In genomic region chr17:41619162-41619933, GRCh38 we compare ENCODE assay signal across 27 cellular contexts. TPM values are rescaled to one million over a fixed set of nuclear protein-coding genes. Genes with fewer than 3 reads are reported as not detected.
DNase-seq lines count a peak whose midpoint lies in the region; ATAC-seq, FAIRE-seq and TF ChIP-seq lines count a peak whose summit lies in the region.
"Had no signal": no experiment of that assay in that cellular context is flagged by ENCODE, and none has a peak within 500 bp of the region (broad histone marks: within the 10 kb centered on the region; RNA-seq: fewer than 3 reads in every experiment).

No MANE protein-coding gene starts in this region.

- H3K4me1 ChIP-seq in astrocyte (ENCODE audit: insufficient read depth, low read length) (no peaks in the 10 kb centered on the region), HepG2 (ENCODE audit: insufficient read depth, low read length) (no peaks in the 10 kb centered on the region; the same call in 1 of the 2 replicates), GM23248 (ENCODE audit: insufficient read depth) (no peaks in the 10 kb centered on the region)
- H3K4me1 ChIP-seq: lower lobe of right lung, transverse colon had no signal

- POLR2A ChIA-PET in HepG2 (lab: Yijun Ruan, JAX), result no interaction called here

- H3K79me2 ChIP-seq in astrocyte (ENCODE audit: insufficient read depth, low read length) (no peaks in the 10 kb centered on the region), HepG2 (ENCODE audit: insufficient read depth, low read length) (no peaks in the 10 kb centered on the region), GM23248 (ENCODE audit: insufficient read depth) (no peaks in the 10 kb centered on the region)

- 29% methylated on average over 14 of the region's 18 CpGs for WGBS in HepG2 (ENCODE audit: low lambda C conversion rate)
- 82 to 83% methylated on average over 16 to 18 of the region's 18 CpGs for WGBS in GM23248 (ENCODE audit: low coverage in 1 of 2, low lambda C conversion rate in 2 of 2, missing lambda C conversion rate in 2 of 2), 2 experiments

- H3K9me3 ChIP-seq in astrocyte (ENCODE audit: insufficient read depth, low read depth, low read length), result no peaks in the 10 kb centered on the region
- H3K9me3 ChIP-seq in HepG2 (ENCODE audit: low read length), result no peaks in the 10 kb centered on the region
- no peaks in the 10 kb centered on the region for H3K9me3 ChIP-seq in GM23248 (ENCODE audit: low read depth)
- H3K9me3 ChIP-seq: lower lobe of right lung, SK-N-SH, transverse colon had no signal

- H3K9me2 ChIP-seq in GM23248 (ENCODE audit: insufficient read depth), result no peaks in the 10 kb centered on the region
- H3K9me2 ChIP-seq: SK-N-SH had no signal

- no peak overlapping the region for H3K4me2 ChIP-seq in astrocyte (ENCODE audit: low read length)
- no peak overlapping the region for H3K4me2 ChIP-seq in HepG2 (ENCODE audit: low read depth, low read length)
- no peak overlapping the region for H3K4me2 ChIP-seq in GM23248 (ENCODE audit: unreplicated experiment)
- H3K4me2 ChIP-seq: GM23338, SK-N-SH had no signal

- peaks cover 12% of the 10 kb centered on the region for H3K4me1 Mint-ChIP-seq in astrocyte (ENCODE audit: low read depth, unreplicated experiment)
- H3K4me1 Mint-ChIP-seq in type B pancreatic cell (ENCODE audit: unreplicated experiment), result peaks cover 24% of the 10 kb centered on the region
- H3K4me1 Mint-ChIP-seq: activated naive CD8-positive, alpha-beta T cell treated with anti-CD3 and anti-CD28 coated beads, Interleukin-2, amount 50 U/mL, for 24 hours; activated T-helper 17 cell treated with anti-CD3 and anti-CD28 coated beads, Interleukin-2, amount 50 U/mL, for 72 hours; CD4-positive, alpha-beta memory T cell had no signal

- peak; percentile 15 for DNase-seq in activated CD4-positive, CD25-positive, alpha-beta regulatory T cell treated with anti-CD3 and anti-CD28 coated beads, Interleukin-2, amount 50 U/mL, for 72 hours
- DNase-seq in astrocyte (ENCODE audit: low read depth) (no peak), HepG2 (ENCODE audit: low spot score) (no peak), type B pancreatic cell (ENCODE audit: extremely low spot score, unreplicated experiment) (no peak), putamen (ENCODE audit: low spot score) (no peak), GM23248 (no peak)
- DNase-seq: 8988T; activated CD4-positive, alpha-beta T cell treated with anti-CD3 and anti-CD28 coated beads, Interleukin-2, amount 50 U/mL, for 4 hours; activated naive CD8-positive, alpha-beta T cell treated with anti-CD3 and anti-CD28 coated beads, Interleukin-2, amount 50 U/mL, for 24 hours; CD4-positive, alpha-beta memory T cell; KG1; kidney; lower lobe of right lung; NCI-H510A treated with DMSO at 0.1 percent for 48 hours; SK-N-SH; transverse colon had no signal

- H3K36me3 Mint-ChIP-seq in astrocyte (ENCODE audit: low read depth, unreplicated experiment), result peaks cover 2% of the 10 kb centered on the region
- peaks cover 6% of the 10 kb centered on the region for H3K36me3 Mint-ChIP-seq in type B pancreatic cell
- H3K36me3 Mint-ChIP-seq: CD4-positive, alpha-beta memory T cell had no signal

- TF ChIP-seq RAD21 in HepG2 (CRISPR knock-in tag; IDR thresholded peaks at IDR 0.05), result no peak

- CTCF ChIA-PET in HepG2 (lab: Yijun Ruan, JAX; ENCODE audit: low intra/inter-chr PET ratio, low total read pairs), result no interaction called here

- peaks cover 23% of the 10 kb centered on the region for H3K27me3 Mint-ChIP-seq in astrocyte (ENCODE audit: low read depth, unreplicated experiment)
- peaks cover 19% of the 10 kb centered on the region for H3K27me3 Mint-ChIP-seq in type B pancreatic cell
- H3K27me3 Mint-ChIP-seq: activated T-helper 17 cell treated with anti-CD3 and anti-CD28 coated beads, Interleukin-2, amount 50 U/mL, for 72 hours had no signal

- H2AFZ ChIP-seq in astrocyte (ENCODE audit: low read depth, low read length), result no peak overlapping the region
- H2AFZ ChIP-seq in HepG2 (ENCODE audit: low read length), result no peak overlapping the region
- H2AFZ ChIP-seq in GM23248, result no peak overlapping the region
- H2AFZ ChIP-seq: GM23338 had no signal

- H3K36me3 ChIP-seq in astrocyte (ENCODE audit: insufficient read depth, low read length), result no peaks in the 10 kb centered on the region
- no peaks in the 10 kb centered on the region for H3K36me3 ChIP-seq in HepG2 (replicated peaks in 1 of 2; ENCODE audit: control insufficient read depth in 1 of 2, insufficient read depth in 2 of 2, low read length in 2 of 2)
- H3K36me3 ChIP-seq in GM23248 (ENCODE audit: low read depth), result no peaks in the 10 kb centered on the region
- H3K36me3 ChIP-seq: lower lobe of right lung, transverse colon had no signal

- no peaks in the 10 kb centered on the region for H3F3A ChIP-seq in GM23248 (ENCODE audit: insufficient read depth)

- no TSS peak for BruUV-seq in HepG2 (replicated peaks; lab: Mats Ljungman, UMichigan)

- no peaks in the 10 kb centered on the region for H3K9me3 Mint-ChIP-seq in astrocyte (ENCODE audit: unreplicated experiment)
- no peaks in the 10 kb centered on the region for H3K9me3 Mint-ChIP-seq in type B pancreatic cell
- H3K9me3 Mint-ChIP-seq: activated naive CD8-positive, alpha-beta T cell treated with anti-CD3 and anti-CD28 coated beads, Interleukin-2, amount 50 U/mL, for 24 hours; activated T-helper 17 cell treated with anti-CD3 and anti-CD28 coated beads, Interleukin-2, amount 50 U/mL, for 72 hours; CD4-positive, alpha-beta memory T cell; GM23338 had no signal

- no peak for FAIRE-seq in astrocyte (lab: Jason Lieb, UNC)
- no peak for FAIRE-seq in HepG2 (lab: Jason Lieb, UNC)
- FAIRE-seq: kidney had no signal

- TF ChIP-seq CTCF in astrocyte (IDR thresholded peaks at IDR 0.05; ENCODE audit: insufficient read depth, low read depth, low read length), result no peak
- TF ChIP-seq CTCF in HepG2 (CRISPR knock-in tag; IDR thresholded peaks at IDR 0.05), result no peak
- no peak for TF ChIP-seq CTCF in type B pancreatic cell (conservative IDR thresholded peaks at IDR 0.05)

- no peak for TF ChIP-seq EP300 in HepG2 (IDR thresholded peaks at IDR 0.05; ENCODE audit: low read depth in 2 of 2, low read length in 2 of 2)
- no peak for TF ChIP-seq EP300 in HepG2 (CRISPR knock-in tag; IDR thresholded peaks at IDR 0.05; ENCODE audit: borderline replicate concordance)

- peak overlapping the region; percentile 41 for H3K27ac Mint-ChIP-seq in astrocyte (ENCODE audit: unreplicated experiment)
- peak overlapping the region; percentile 99 for H3K27ac Mint-ChIP-seq in type B pancreatic cell
- H3K27ac Mint-ChIP-seq: activated naive CD8-positive, alpha-beta T cell treated with anti-CD3 and anti-CD28 coated beads, Interleukin-2, amount 50 U/mL, for 24 hours; activated T-helper 17 cell treated with anti-CD3 and anti-CD28 coated beads, Interleukin-2, amount 50 U/mL, for 72 hours; CD4-positive, alpha-beta memory T cell; GM23338 had no signal

- no peak overlapping the region for H3K27ac ChIP-seq in astrocyte (ENCODE audit: low read depth, low read length)
- no peak overlapping the region for H3K27ac ChIP-seq in HepG2 (ENCODE audit: extremely low read length, insufficient read depth, low read length)
- H3K27ac ChIP-seq in GM23248, result no peak overlapping the region
- H3K27ac ChIP-seq: coronary artery, lower lobe of right lung, transverse colon, VCaP had no signal

- ATAC-seq in activated CD4-positive, CD25-positive, alpha-beta regulatory T cell treated with anti-CD3 and anti-CD28 coated beads, Interleukin-2, amount 50 U/mL, for 24 hours, result no peak
- peak; percentile 18; the same call in 2 of the 3 replicates for ATAC-seq in HepG2
- no peak for ATAC-seq in HG02885 (IDR thresholded peaks at IDR 0.05; ENCODE audit: poor library complexity, unreplicated experiment)
- ATAC-seq: activated naive CD8-positive, alpha-beta T cell treated with anti-CD3 and anti-CD28 coated beads, Interleukin-2, amount 50 U/mL, for 24 hours; activated T-helper 17 cell treated with anti-CD3 and anti-CD28 coated beads, Interleukin-2, amount 50 U/mL, for 72 hours had no signal

- no peak for TF ChIP-seq POLR2A in HepG2 (IDR thresholded peaks at IDR 0.05; ENCODE audit: insufficient read depth in 1 of 2, low read depth in 2 of 2, low read length in 2 of 2)

- in situ Hi-C loops in HepG2 (cut with HindIII; ENCODE audit: extremely low pct_ligation_motif_present, low pct_unique_long_range_greater_than_20kb) (no loop called here), GM23248 (cut with MboI) (no loop called here)

- H3K27me3 ChIP-seq in astrocyte (ENCODE audit: insufficient read depth, low read length), result no peaks in the 10 kb centered on the region
- H3K27me3 ChIP-seq in HepG2 (ENCODE audit: control insufficient read depth in 1 of 2, insufficient read depth in 2 of 2, low read length in 2 of 2), result peaks cover 14 to 40% of the 10 kb centered on the region in 2 experiments; a peak in 4 of 5 replicates
- no peaks in the 10 kb centered on the region; the same call in 1 of the 2 replicates for H3K27me3 ChIP-seq in GM23248 (replicated peaks; ENCODE audit: insufficient read depth)

- H3K4me3 Mint-ChIP-seq in astrocyte (ENCODE audit: unreplicated experiment), result no peak overlapping the region
- peak overlapping the region; percentile 83 for H3K4me3 Mint-ChIP-seq in type B pancreatic cell
- H3K4me3 Mint-ChIP-seq: activated naive CD8-positive, alpha-beta T cell treated with anti-CD3 and anti-CD28 coated beads, Interleukin-2, amount 50 U/mL, for 24 hours; activated T-helper 17 cell treated with anti-CD3 and anti-CD28 coated beads, Interleukin-2, amount 50 U/mL, for 72 hours; CD4-positive, alpha-beta memory T cell; GM23338 had no signal

- H3K9ac ChIP-seq in astrocyte (ENCODE audit: low read length) (no peak overlapping the region), HepG2 (ENCODE audit: insufficient read depth, low read depth, low read length) (no peak overlapping the region), GM23248 (no peak overlapping the region)
- H3K9ac ChIP-seq: SK-N-SH had no signal

- H3K4me3 ChIP-seq in astrocyte (ENCODE audit: insufficient read depth, low read depth, low read length) (no peak overlapping the region), HepG2 (replicated peaks in 1 of 3; ENCODE audit: insufficient read depth in 1 of 3, low read depth in 2 of 3, low read length in 3 of 3) (no peak overlapping the region), GM23248 (no peak overlapping the region)
- H3K4me3 ChIP-seq: coronary artery, GM23338, lower lobe of right lung, transverse colon had no signal

- H4K20me1 ChIP-seq in astrocyte (ENCODE audit: insufficient read depth, low read length) (no peaks in the 10 kb centered on the region), HepG2 (ENCODE audit: insufficient read depth, low read length) (no peaks in the 10 kb centered on the region), GM23248 (ENCODE audit: insufficient read depth) (no peaks in the 10 kb centered on the region)

- intact Hi-C loops in HepG2 (cut with micrococcal nuclease; ENCODE audit: unreplicated experiment), result no loop called here

RNA-seq across cellular contexts. Expression of gene KRT17, which starts 5.0 kb away (rescaled TPM):
- total RNA-seq in astrocyte (21.4 and 28.3 TPM in 2 replicates), HepG2 (2016; rRNA removed; fragmentation: Illumina TruSeq; extraction: Trizol) (0.52 and 0.82 TPM in 2 replicates), type B pancreatic cell (ENCODE audit: low replicate concordance) (512 and 3,327 TPM in 2 replicates)
- 0.40 and 0.44 TPM in 2 replicates for total RNA-seq in HepG2 (2016; cell fraction: cytosol; rRNA removed; fragmentation: Illumina TruSeq; extraction: Trizol; ENCODE audit: low read depth)
- 0.40 and 0.54 TPM in 2 replicates for total RNA-seq in HepG2 (2016; cell fraction: insoluble cytoplasmic fraction; rRNA removed; fragmentation: Illumina TruSeq; extraction: Trizol)
- 0.38 and 0.65 TPM in 2 replicates for total RNA-seq in HepG2 (2016; cell fraction: membrane; rRNA removed; fragmentation: Illumina TruSeq; extraction: Trizol)
- total RNA-seq in HepG2 (2016; cell fraction: nucleus; rRNA removed; fragmentation: Illumina TruSeq; extraction: Trizol), result 1.4 TPM in 1 of 2 replicates, not detected in the other
- polyA plus RNA-seq in HepG2 (2011; rRNA removed) (0.38 and 0.47 TPM in 2 replicates), GM23248 (2016; fragmentation: Nextera tagmentation; extraction: Ambion mirVana) (1.4 and 1.8 TPM in 2 replicates)
- polyA plus RNA-seq in HepG2 (2011; cell fraction: cytosol; rRNA removed), result 0.43 and 0.50 TPM in 2 replicates
- polyA plus RNA-seq in HepG2 (2011; cell fraction: nucleus; rRNA removed), result 0.23 and 0.66 TPM in 2 replicates
- polyA plus RNA-seq in HepG2 (2012), result 0.28 TPM in 1 of 2 replicates, not detected in the other
- 0.54 and 0.71 TPM in 2 replicates for polyA plus RNA-seq in HepG2 (2016; cell fraction: cytosol; fragmentation: Illumina TruSeq; extraction: Trizol; ENCODE audit: low read depth)
- polyA plus RNA-seq in HepG2 (2016; cell fraction: insoluble cytoplasmic fraction; fragmentation: Illumina TruSeq; extraction: Trizol; ENCODE audit: low read depth), result 0.70 and 0.84 TPM in 2 replicates
- polyA plus RNA-seq in HepG2 (2016; cell fraction: membrane; fragmentation: Illumina TruSeq; extraction: Trizol; ENCODE audit: low read depth), result 0.35 and 1.0 TPM in 2 replicates
- 0.55 and 0.81 TPM in 2 replicates for polyA plus RNA-seq in HepG2 (2016; cell fraction: nucleus; fragmentation: Illumina TruSeq; extraction: Trizol; ENCODE audit: insufficient read depth, low read depth)
- polyA minus RNA-seq in HepG2 (2011; rRNA and poly(A)+ RNA removed; ENCODE audit: low replicate concordance), result 0.32 and 1,101 TPM in 2 replicates
- 9.0 and 16.5 TPM in 2 replicates for polyA minus RNA-seq in HepG2 (2011; cell fraction: cytosol; rRNA and poly(A)+ RNA removed)
- 3.5 and 5.9 TPM in 2 replicates for polyA minus RNA-seq in HepG2 (2011; cell fraction: nucleus; rRNA and poly(A)+ RNA removed)
- 0.51 and 3.8 TPM in 2 replicates for total RNA-seq in GM23248 (2014; rRNA removed; shearing (Covaris generic))
- total RNA-seq: CD4-positive, alpha-beta memory T cell; mucosa of gallbladder; T-helper 2 cell treated with Interferon-gamma antibody and Interleukin-4, amounts not matched to agents 100 ng/mL and 5 ng/mL, for 36 hours had no signal
- polyA plus RNA-seq: CD4-positive, alpha-beta memory T cell; neural cell had no signal

RNA-seq across cellular contexts. Expression of gene KRT16, which starts 6.8 kb away (rescaled TPM):
- total RNA-seq in astrocyte (0.79 and 1.3 TPM in 2 replicates), HepG2 (2016; rRNA removed; fragmentation: Illumina TruSeq; extraction: Trizol) (not detected in 2 replicates), type B pancreatic cell (ENCODE audit: low replicate concordance) (1.5 and 9.2 TPM in 2 replicates)
- total RNA-seq in HepG2 (2016; cell fraction: cytosol; rRNA removed; fragmentation: Illumina TruSeq; extraction: Trizol; ENCODE audit: low read depth), result not detected in 2 replicates
- total RNA-seq in HepG2 (2016; cell fraction: insoluble cytoplasmic fraction; rRNA removed; fragmentation: Illumina TruSeq; extraction: Trizol), result not detected in 2 replicates
- not detected in 2 replicates for total RNA-seq in HepG2 (2016; cell fraction: membrane; rRNA removed; fragmentation: Illumina TruSeq; extraction: Trizol)
- total RNA-seq in HepG2 (2016; cell fraction: nucleus; rRNA removed; fragmentation: Illumina TruSeq; extraction: Trizol), result not detected in 2 replicates
- polyA plus RNA-seq in HepG2 (2011; rRNA removed) (0.07 TPM in 1 of 2 replicates, not detected in the other), GM23248 (2016; fragmentation: Nextera tagmentation; extraction: Ambion mirVana) (0.90 and 1.2 TPM in 2 replicates)
- not detected in 2 replicates for polyA plus RNA-seq in HepG2 (2011; cell fraction: cytosol; rRNA removed)
- polyA plus RNA-seq in HepG2 (2011; cell fraction: nucleus; rRNA removed), result not detected in 2 replicates
- not detected in 2 replicates for polyA plus RNA-seq in HepG2 (2012)
- not detected in 2 replicates for polyA plus RNA-seq in HepG2 (2016; cell fraction: cytosol; fragmentation: Illumina TruSeq; extraction: Trizol; ENCODE audit: low read depth)
- not detected in 2 replicates for polyA plus RNA-seq in HepG2 (2016; cell fraction: insoluble cytoplasmic fraction; fragmentation: Illumina TruSeq; extraction: Trizol; ENCODE audit: low read depth)
- not detected in 2 replicates for polyA plus RNA-seq in HepG2 (2016; cell fraction: membrane; fragmentation: Illumina TruSeq; extraction: Trizol; ENCODE audit: low read depth)
- not detected in 2 replicates for polyA plus RNA-seq in HepG2 (2016; cell fraction: nucleus; fragmentation: Illumina TruSeq; extraction: Trizol; ENCODE audit: insufficient read depth, low read depth)
- 5.8 TPM in 1 of 2 replicates, not detected in the other for polyA minus RNA-seq in HepG2 (2011; rRNA and poly(A)+ RNA removed; ENCODE audit: low replicate concordance)
- polyA minus RNA-seq in HepG2 (2011; cell fraction: cytosol; rRNA and poly(A)+ RNA removed), result not detected in 2 replicates
- not detected in 2 replicates for polyA minus RNA-seq in HepG2 (2011; cell fraction: nucleus; rRNA and poly(A)+ RNA removed)
- 0.38 and 2.5 TPM in 2 replicates for total RNA-seq in GM23248 (2014; rRNA removed; shearing (Covaris generic))
- total RNA-seq: activated T-helper 17 cell treated with anti-CD3 and anti-CD28 coated beads, Interleukin-2, amount 50 U/mL, for 72 hours; CD4-positive, alpha-beta memory T cell; glomerular endothelial cell; GM23338; lower lobe of right lung; mucosa of gallbladder; T-helper 2 cell treated with Interferon-gamma antibody and Interleukin-4, amounts not matched to agents 100 ng/mL and 5 ng/mL, for 36 hours had no signal
- polyA plus RNA-seq: CD4-positive, alpha-beta memory T cell; GM23338; neural cell; SK-N-SH had no signal

RNA-seq across cellular contexts. Expression of gene KRT14, which starts 32.7 kb away (rescaled TPM):
- total RNA-seq in astrocyte (1.0 and 2.2 TPM in 2 replicates), HepG2 (2016; rRNA removed; fragmentation: Illumina TruSeq; extraction: Trizol) (not detected in 2 replicates), type B pancreatic cell (ENCODE audit: low replicate concordance) (0.19 and 0.64 TPM in 2 replicates)
- not detected in 2 replicates for total RNA-seq in HepG2 (2016; cell fraction: cytosol; rRNA removed; fragmentation: Illumina TruSeq; extraction: Trizol; ENCODE audit: low read depth)
- total RNA-seq in HepG2 (2016; cell fraction: insoluble cytoplasmic fraction; rRNA removed; fragmentation: Illumina TruSeq; extraction: Trizol), result not detected in 2 replicates
- total RNA-seq in HepG2 (2016; cell fraction: membrane; rRNA removed; fragmentation: Illumina TruSeq; extraction: Trizol), result not detected in 2 replicates
- total RNA-seq in HepG2 (2016; cell fraction: nucleus; rRNA removed; fragmentation: Illumina TruSeq; extraction: Trizol), result not detected in 2 replicates
- polyA plus RNA-seq in HepG2 (2011; rRNA removed) (0.09 and 0.37 TPM in 2 replicates), GM23248 (2016; fragmentation: Nextera tagmentation; extraction: Ambion mirVana) (0.90 and 0.93 TPM in 2 replicates)
- polyA plus RNA-seq in HepG2 (2011; cell fraction: cytosol; rRNA removed), result 0.03 and 0.04 TPM in 2 replicates
- not detected in 2 replicates for polyA plus RNA-seq in HepG2 (2011; cell fraction: nucleus; rRNA removed)
- not detected in 2 replicates for polyA plus RNA-seq in HepG2 (2012)
- polyA plus RNA-seq in HepG2 (2016; cell fraction: cytosol; fragmentation: Illumina TruSeq; extraction: Trizol; ENCODE audit: low read depth), result not detected in 2 replicates
- not detected in 2 replicates for polyA plus RNA-seq in HepG2 (2016; cell fraction: insoluble cytoplasmic fraction; fragmentation: Illumina TruSeq; extraction: Trizol; ENCODE audit: low read depth)
- polyA plus RNA-seq in HepG2 (2016; cell fraction: membrane; fragmentation: Illumina TruSeq; extraction: Trizol; ENCODE audit: low read depth), result not detected in 2 replicates
- polyA plus RNA-seq in HepG2 (2016; cell fraction: nucleus; fragmentation: Illumina TruSeq; extraction: Trizol; ENCODE audit: insufficient read depth, low read depth), result not detected in 2 replicates
- 9.6 TPM in 1 of 2 replicates, not detected in the other for polyA minus RNA-seq in HepG2 (2011; rRNA and poly(A)+ RNA removed; ENCODE audit: low replicate concordance)
- not detected in 2 replicates for polyA minus RNA-seq in HepG2 (2011; cell fraction: cytosol; rRNA and poly(A)+ RNA removed)
- polyA minus RNA-seq in HepG2 (2011; cell fraction: nucleus; rRNA and poly(A)+ RNA removed), result not detected in 2 replicates
- total RNA-seq in GM23248 (2014; rRNA removed; shearing (Covaris generic)), result 0.25 TPM in 1 of 2 replicates, not detected in the other
- total RNA-seq: activated T-helper 17 cell treated with anti-CD3 and anti-CD28 coated beads, Interleukin-2, amount 50 U/mL, for 72 hours; CD4-positive, alpha-beta memory T cell; glomerular endothelial cell; GM23338; HT-29; kidney; lower lobe of right lung; T-helper 2 cell treated with Interferon-gamma antibody and Interleukin-4, amounts not matched to agents 100 ng/mL and 5 ng/mL, for 36 hours had no signal
- polyA plus RNA-seq: CD4-positive, alpha-beta memory T cell; GM23338; neural cell; SK-N-SH had no signal

RNA-seq across cellular contexts. Expression of gene KRT9, which starts 47.5 kb away (rescaled TPM):
- 0.09 TPM in 1 of 2 replicates, not detected in the other for total RNA-seq in astrocyte
- not detected in 2 replicates for total RNA-seq in HepG2 (2016; rRNA removed; fragmentation: Illumina TruSeq; extraction: Trizol)
- not detected in 2 replicates for total RNA-seq in HepG2 (2016; cell fraction: cytosol; rRNA removed; fragmentation: Illumina TruSeq; extraction: Trizol; ENCODE audit: low read depth)
- not detected in 2 replicates for total RNA-seq in HepG2 (2016; cell fraction: insoluble cytoplasmic fraction; rRNA removed; fragmentation: Illumina TruSeq; extraction: Trizol)
- not detected in 2 replicates for total RNA-seq in HepG2 (2016; cell fraction: membrane; rRNA removed; fragmentation: Illumina TruSeq; extraction: Trizol)
- not detected in 2 replicates for total RNA-seq in HepG2 (2016; cell fraction: nucleus; rRNA removed; fragmentation: Illumina TruSeq; extraction: Trizol)
- polyA plus RNA-seq in HepG2 (2011; rRNA removed), result not detected in 2 replicates
- not detected in 2 replicates for polyA plus RNA-seq in HepG2 (2011; cell fraction: cytosol; rRNA removed)
- polyA plus RNA-seq in HepG2 (2011; cell fraction: nucleus; rRNA removed), result not detected in 2 replicates
- polyA plus RNA-seq in HepG2 (2012), result not detected in 2 replicates
- polyA plus RNA-seq in HepG2 (2016; cell fraction: cytosol; fragmentation: Illumina TruSeq; extraction: Trizol; ENCODE audit: low read depth), result not detected in 2 replicates
- polyA plus RNA-seq in HepG2 (2016; cell fraction: insoluble cytoplasmic fraction; fragmentation: Illumina TruSeq; extraction: Trizol; ENCODE audit: low read depth), result not detected in 2 replicates
- not detected in 2 replicates for polyA plus RNA-seq in HepG2 (2016; cell fraction: membrane; fragmentation: Illumina TruSeq; extraction: Trizol; ENCODE audit: low read depth)
- not detected in 2 replicates for polyA plus RNA-seq in HepG2 (2016; cell fraction: nucleus; fragmentation: Illumina TruSeq; extraction: Trizol; ENCODE audit: insufficient read depth, low read depth)
- polyA minus RNA-seq in HepG2 (2011; rRNA and poly(A)+ RNA removed; ENCODE audit: low replicate concordance), result 0.19 TPM in 1 of 2 replicates, not detected in the other
- not detected in 2 replicates for polyA minus RNA-seq in HepG2 (2011; cell fraction: cytosol; rRNA and poly(A)+ RNA removed)
- polyA minus RNA-seq in HepG2 (2011; cell fraction: nucleus; rRNA and poly(A)+ RNA removed), result not detected in 2 replicates
- 0.85 and 7.4 TPM in 2 replicates for total RNA-seq in type B pancreatic cell (ENCODE audit: low replicate concordance)
- not detected in 2 replicates for total RNA-seq in GM23248 (2014; rRNA removed; shearing (Covaris generic))
- not detected in 2 replicates for polyA plus RNA-seq in GM23248 (2016; fragmentation: Nextera tagmentation; extraction: Ambion mirVana)
- total RNA-seq: activated T-helper 17 cell treated with anti-CD3 and anti-CD28 coated beads, Interleukin-2, amount 50 U/mL, for 72 hours; CD4-positive, alpha-beta memory T cell; glomerular endothelial cell; GM23338; HT-29; kidney; lower lobe of right lung; mucosa of gallbladder; T-helper 2 cell treated with Interferon-gamma antibody and Interleukin-4, amounts not matched to agents 100 ng/mL and 5 ng/mL, for 36 hours; transverse colon had no signal
- polyA plus RNA-seq: CD4-positive, alpha-beta memory T cell; GM23338; neural cell; SK-N-SH had no signal

Comparison
In these comparisons a context has a peak if more than half of its experiments do, and no peak if none do; other contexts are left out.
1. RNA of gene KRT17, which starts 5.0 kb away (total RNA-seq): 512 to 3,327 TPM in type B pancreatic cell; 21.4 to 28.3 TPM in astrocyte, 0.51 to 3.8 TPM in GM23248 and 0.38 to 1.4 TPM in HepG2; every median in the first group is over 10 times any median in the second.